In genomic region chr20:34557936-34558319, GRCh38 we compare ENCODE assay signal across 9 cellular contexts. TPM values are rescaled to one million over a fixed set of nuclear protein-coding genes. Genes with fewer than 3 reads are reported as not detected.
DNase-seq lines count a peak whose midpoint lies in the region; ATAC-seq and TF ChIP-seq lines count a peak whose summit lies in the region.
"Had no signal": no experiment of that assay in that cellular context is flagged by ENCODE, and none has a peak within 500 bp of the region (broad histone marks: within the 10 kb centered on the region; RNA-seq: fewer than 3 reads in every experiment).

No MANE protein-coding gene starts in this region.

- CTCF ChIA-PET in BJ (lab: Yijun Ruan, JAX): interaction anchor here (1.1 to 2.0 kb wide), 4 partner anchors 10 to 367 kb away, joined by 3 to 15 read pairs (median 6); no protein-coding TSS in a partner anchor

- H3K36me3 Mint-ChIP-seq in nephron progenitor cell (ENCODE audit: low read depth): peaks cover 4% of the 10 kb centered on the region

- no peak overlapping the region for H3K27ac Mint-ChIP-seq in nephron progenitor cell

- peak overlapping the region; percentile 84 for H3K4me3 Mint-ChIP-seq in nephron progenitor cell

- H3K4me3 ChIP-seq in BJ (ENCODE audit: low read depth, low read length): peak overlapping the region; percentile 88
- peak overlapping the region; percentile 65 to 96 (median 87) for H3K4me3 ChIP-seq in dorsolateral prefrontal cortex

- TF ChIP-seq CTCF in BJ (IDR thresholded peaks at IDR 0.05; ENCODE audit: insufficient read depth, low read depth, low read length): no peak
- TF ChIP-seq CTCF in dorsolateral prefrontal cortex (IDR thresholded peaks at IDR 0.05 in 54 of 56, conservative IDR thresholded peaks at IDR 0.05 in 2 of 56; ENCODE audit: low read depth in 1 of 56, partially characterized antibody in 56 of 56): no peak
- no peak for TF ChIP-seq CTCF in nephron progenitor cell (IDR thresholded peaks at IDR 0.05)
- TF ChIP-seq CTCF in GM20000 (IDR thresholded peaks at IDR 0.05; ENCODE audit: extremely low read depth, missing control alignments): no peak

- ATAC-seq in HG03097 (IDR thresholded peaks at IDR 0.05; ENCODE audit: low FRiP score, unreplicated experiment): no peak
- no peak for ATAC-seq in HG02884 (IDR thresholded peaks at IDR 0.05; ENCODE audit: unreplicated experiment)
- ATAC-seq: HCT116 had no signal

- intact Hi-C loops in dorsolateral prefrontal cortex (cut with DNase I): no loop called here

- H3K27ac ChIP-seq in dorsolateral prefrontal cortex: peak overlapping the region; percentile 64 to 99 (median 95)

- no peaks in the 10 kb centered on the region for H3K9me3 Mint-ChIP-seq in nephron progenitor cell

- POLR2A ChIA-PET in BJ (lab: Charles Lee): no interaction called here

- H3K27me3 ChIP-seq in BJ (ENCODE audit: control insufficient read depth, insufficient read depth, low read length): no peaks in the 10 kb centered on the region
- H3K27me3 ChIP-seq in dorsolateral prefrontal cortex: no peaks in the 10 kb centered on the region

- H3K27me3 Mint-ChIP-seq in nephron progenitor cell (ENCODE audit: low read depth, poor library complexity): peaks cover 23% of the 10 kb centered on the region

- no peak for DNase-seq in BJ (ENCODE audit: low read depth)
- DNase-seq in NCI-H1105 treated with DMSO at 0.1 percent for 48 hours (lab: John Stamatoyannopoulos, UW): peak; percentile 57
- DNase-seq in dorsolateral prefrontal cortex: peak in 1 of 10 donors; percentile 41
- DNase-seq in nephron progenitor cell: no peak
- no peak for DNase-seq in stimulated activated CD4-positive, alpha-beta T cell treated with anti-CD3 and anti-CD28 coated beads, Interleukin-4, amount 100 ng/mL, for 24 hours
- DNase-seq in GM20000 (ENCODE audit: low spot score): no peak

- peaks cover 7% of the 10 kb centered on the region for H3K4me1 Mint-ChIP-seq in nephron progenitor cell

- H3K36me3 ChIP-seq in BJ (ENCODE audit: control insufficient read depth, insufficient read depth, low read length): no peaks in the 10 kb centered on the region

RNA-seq across cellular contexts. Expression of gene MAP1LC3A, which starts 0.6 kb away (rescaled TPM):
- polyA plus RNA-seq in BJ (2011; rRNA removed): 28.7 and 33.7 TPM in 2 replicates
- 19.6 and 20.9 TPM in 2 replicates for polyA minus RNA-seq in BJ (2011; rRNA and poly(A)+ RNA removed)
- total RNA-seq in dorsolateral prefrontal cortex: 100 to 1,000 TPM in 118 of 120 experiments, 10 to 100 TPM in 2; 86.9 to 270 (median 160) TPM

RNA-seq across cellular contexts. Expression of gene DYNLRB1, which starts 41.7 kb away (rescaled TPM):
- 310 and 320 TPM in 2 replicates for polyA plus RNA-seq in BJ (2011; rRNA removed)
- polyA minus RNA-seq in BJ (2011; rRNA and poly(A)+ RNA removed): 119 and 193 TPM in 2 replicates
- total RNA-seq in dorsolateral prefrontal cortex: 100 to 1,000 TPM; 153 to 387 (median 261) TPM
